22 cellular contexts compared by ENCODE assay signal in the genomic region with DNA sequence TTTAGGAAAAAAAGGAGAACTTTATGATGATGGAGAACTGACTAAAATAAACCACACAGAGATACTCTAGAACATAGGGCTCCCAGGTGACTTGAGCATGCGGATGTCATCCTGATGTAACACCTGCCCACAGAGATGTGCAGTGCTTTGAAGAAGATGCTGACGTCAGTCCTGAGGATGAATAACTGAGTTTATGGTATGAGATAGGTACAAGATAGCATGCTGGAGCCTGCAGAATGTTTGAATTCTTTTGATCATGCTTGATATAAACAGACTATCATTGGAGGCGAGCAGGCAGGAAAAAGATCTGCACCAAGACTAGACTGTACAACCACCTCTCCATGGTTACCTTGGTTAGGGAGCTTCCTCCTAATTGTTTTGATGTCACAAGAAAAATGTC. TPM values are rescaled to one million over a fixed set of nuclear protein-coding genes. Genes with fewer than 3 reads are reported as not detected.
A peak's percentile ranks its signal among the peaks of the same experiment; 100 is the strongest.
DNase-seq lines count a peak whose midpoint lies in the region; ATAC-seq, FAIRE-seq and TF ChIP-seq lines count a peak whose summit lies in the region.
"Had no signal": no experiment of that assay in that cellular context is flagged by ENCODE, and none has a peak within 500 bp of the region (broad histone marks: within the 10 kb centered on the region; RNA-seq: fewer than 3 reads in every experiment).

No MANE protein-coding gene starts in this region.

- no peaks in the 10 kb centered on the region for H3K36me3 ChIP-seq in bronchial epithelial cell (ENCODE audit: control insufficient read depth, insufficient read depth, low read length)
- H3K36me3 ChIP-seq in MG63, result no peaks in the 10 kb centered on the region
- H3K36me3 ChIP-seq in GM23338 (ENCODE audit: insufficient read depth), result no peaks in the 10 kb centered on the region
- H3K36me3 ChIP-seq: heart right ventricle, sigmoid colon, stomach, vagina had no signal

- peaks cover 16% of the 10 kb centered on the region for H3K36me3 Mint-ChIP-seq in GM23338 (ENCODE audit: low read depth)

- no peaks in the 10 kb centered on the region; the same call in 1 of the 2 replicates for H3F3A ChIP-seq in GM23338 (replicated peaks; ENCODE audit: low read depth)

- no peak overlapping the region for H3K27ac Mint-ChIP-seq in GM23338

- no peaks in the 10 kb centered on the region for H4K20me1 ChIP-seq in GM23338 (replicated peaks; ENCODE audit: insufficient read depth)

- no peaks in the 10 kb centered on the region for H3K9me3 ChIP-seq in MG63
- H3K9me3 ChIP-seq: sigmoid colon, vagina had no signal

- FAIRE-seq in bronchial epithelial cell (lab: Jason Lieb, UNC), result no peak
- FAIRE-seq: astrocyte, H1 had no signal

- peaks cover 5% of the 10 kb centered on the region; the same call in 1 of the 3 replicates for H3K4me1 Mint-ChIP-seq in GM23338

- peaks cover 8% of the 10 kb centered on the region for H3K27me3 Mint-ChIP-seq in GM23338 (ENCODE audit: insufficient read depth, low read depth, poor library complexity)

- no peaks in the 10 kb centered on the region for H3K4me1 ChIP-seq in GM23338 (ENCODE audit: insufficient read depth)
- H3K4me1 ChIP-seq: vagina had no signal

- TF ChIP-seq CTCF in bronchial epithelial cell (IDR thresholded peaks at IDR 0.05; ENCODE audit: insufficient read depth, low read length, severe bottlenecking), result no peak
- TF ChIP-seq CTCF in GM23338 (conservative IDR thresholded peaks at IDR 0.05; ENCODE audit: low read depth in 2 of 2), result no peak

- H3K27me3 ChIP-seq in bronchial epithelial cell (ENCODE audit: control insufficient read depth, insufficient read depth, low read length) (no peaks in the 10 kb centered on the region), MG63 (no peaks in the 10 kb centered on the region), GM23338 (ENCODE audit: insufficient read depth) (no peaks in the 10 kb centered on the region)
- H3K27me3 ChIP-seq: heart right ventricle, sigmoid colon, stomach, vagina had no signal

- no peak overlapping the region for H3K4me3 ChIP-seq in bronchial epithelial cell (ENCODE audit: low read depth, low read length)
- no peak overlapping the region for H3K4me3 ChIP-seq in MG63
- H3K4me3 ChIP-seq in GM23338, result no peak overlapping the region
- H3K4me3 ChIP-seq: heart right ventricle, sigmoid colon, stomach, vagina had no signal

- no peaks in the 10 kb centered on the region for H3K79me2 ChIP-seq in GM23338 (replicated peaks; ENCODE audit: insufficient read depth)

- ATAC-seq in GM23338, result no peak
- ATAC-seq: heart right ventricle had no signal

- no peak overlapping the region for H3K27ac ChIP-seq in GM23338 (ENCODE audit: low read depth)
- H3K27ac ChIP-seq: heart right ventricle, sigmoid colon, stomach, vagina had no signal

- no peak overlapping the region for H3K4me3 Mint-ChIP-seq in GM23338

- peaks cover 29% of the 10 kb centered on the region for H3K9me3 Mint-ChIP-seq in GM23338

- no peaks in the 10 kb centered on the region for H3K9me2 ChIP-seq in GM23338 (ENCODE audit: insufficient read depth)

- H2AFZ ChIP-seq in GM23338, result no peak overlapping the region

- peak; percentile 42 for DNase-seq in activated naive CD4-positive, alpha-beta T cell treated with Interleukin-2 at 50 U/mL for 16 hours
- DNase-seq in activated naive CD4-positive, alpha-beta T cell (lab: John Stamatoyannopoulos, UW), result no peak
- peak; percentile 42 to 60 for DNase-seq in activated CD4-positive, alpha-beta T cell treated with anti-CD3 and anti-CD28 coated beads for 4 hours
- peak; percentile 77 for DNase-seq in bronchial epithelial cell (ENCODE audit: low read depth)
- DNase-seq in stimulated activated CD8-positive, alpha-beta memory T cell treated with anti-CD3 and anti-CD28 coated beads, Interleukin-4, amount 100 ng/mL, for 48 hours, result peak; percentile 41
- no peak for DNase-seq in MG63
- DNase-seq in GM23338 (ENCODE audit: low spot score), result no peak
- DNase-seq in NCI-H1092 (lab: John Stamatoyannopoulos, UW), result no peak
- DNase-seq: ACHN, EL, heart right ventricle, NCI-H146, NCI-H446, nucleus accumbens, sigmoid colon, stomach had no signal

- H3K4me2 ChIP-seq in GM23338, result no peak overlapping the region

TF ChIP-seq in GM23338, 12 proteins besides CTCF, POLR2A, EP300 and RAD21 (continues in another document):
- no peak for TF ChIP-seq REST (IDR thresholded peaks at IDR 0.05; ENCODE audit: unreplicated experiment)
- no peak for TF ChIP-seq ZNF114 (CRISPR knock-in tag; IDR thresholded peaks at IDR 0.05)

RNA-seq across cellular contexts. Expression of gene CCR4, which starts 12.4 kb away (rescaled TPM):
- not detected in 2 replicates for total RNA-seq in bronchial epithelial cell
- not detected in 2 replicates for total RNA-seq in MG63 (2014; rRNA removed; shearing (Covaris generic); ENCODE audit: low replicate concordance)
- 0.35 and 0.39 TPM in 2 replicates for total RNA-seq in GM23338 (2014; rRNA removed; shearing (Covaris generic))
- polyA plus RNA-seq in GM23338 (2016; fragmentation: Nextera tagmentation; extraction: Ambion mirVana), result 0.10 TPM in 1 of 2 replicates, not detected in the other
- total RNA-seq: astrocyte, fibroblast of lung, kidney epithelial cell, LHCN-M2 had no signal
- polyA plus RNA-seq: fibroblast of lung had no signal

Comparison
In these comparisons a context has a peak if more than half of its experiments do, and no peak if none do; other contexts are left out.
1. DNase-seq: peak in activated naive CD4-positive, alpha-beta T cell treated with Interleukin-2 at 50 U/mL for 16 hours (single experiment), activated CD4-positive, alpha-beta T cell treated with anti-CD3 and anti-CD28 coated beads for 4 hours (2 of 2), bronchial epithelial cell (single experiment) and stimulated activated CD8-positive, alpha-beta memory T cell treated with anti-CD3 and anti-CD28 coated beads, Interleukin-4, amount 100 ng/mL, for 48 hours (single experiment); none in activated naive CD4-positive, alpha-beta T cell (0 of 4), MG63 (single experiment), GM23338 (single experiment) and NCI-H1092 (single experiment).